8 cellular contexts compared by ENCODE assay signal in genomic region chr12:67161322-67161918, GRCh38.
A peak's percentile ranks its signal among the peaks of the same experiment; 100 is the strongest.
DNase-seq lines count a peak whose midpoint lies in the region; ATAC-seq lines count a peak whose summit lies in the region.

No MANE protein-coding gene starts in this region.

- H3K4me3 ChIP-seq in MG63: no peak overlapping the region

- DNase-seq in NCI-H345 (lab: John Stamatoyannopoulos, UW): peak; percentile 6
- DNase-seq in NCI-H345 treated with DMSO at 0.1 percent for 48 hours (lab: John Stamatoyannopoulos, UW; ENCODE audit: unreplicated experiment): no peak
- DNase-seq in MG63: peak; percentile 12
- DNase-seq in activated T-cell treated with anti-CD3 and anti-CD28 coated beads for 4 hours: peak; percentile 23
- peak; percentile 23 for DNase-seq in left cardiac atrium
- peak; percentile 31 to 43 for DNase-seq in stimulated activated CD4-positive, alpha-beta T cell treated with anti-CD3 and anti-CD28 coated beads, Interleukin-2, amount 100 ng/mL, for 24 hours
- DNase-seq in activated CD4-positive, CD25-positive, alpha-beta regulatory T cell treated with anti-CD3 and anti-CD28 coated beads, Interleukin-2, amount 50 U/mL, for 72 hours: no peak

- H3K9me3 ChIP-seq in MG63: no peaks in the 10 kb centered on the region

- no peaks in the 10 kb centered on the region for H3K36me3 ChIP-seq in MG63

- ATAC-seq in GM21381 (IDR thresholded peaks at IDR 0.05; ENCODE audit: unreplicated experiment): peak; percentile 83
- peak; percentile 36 to 41 for ATAC-seq in left cardiac atrium

- intact Hi-C loops in left cardiac atrium (cut with DNase I): loop anchor here in 1 of 2 donors (1.0 kb wide), 1 partner anchor 59 kb away; no protein-coding TSS in a partner anchor

- peaks cover 4% of the 10 kb centered on the region; the same call in 1 of the 2 replicates for H3K27me3 ChIP-seq in MG63

Comparison
In these comparisons a context has a peak if more than half of its experiments do, and no peak if none do; other contexts are left out.
1. DNase-seq: peak in NCI-H345 (single experiment), MG63 (single experiment), activated T-cell treated with anti-CD3 and anti-CD28 coated beads for 4 hours (single experiment), left cardiac atrium (single experiment) and stimulated activated CD4-positive, alpha-beta T cell treated with anti-CD3 and anti-CD28 coated beads, Interleukin-2, amount 100 ng/mL, for 24 hours (2 of 2); none in NCI-H345 treated with DMSO at 0.1 percent for 48 hours (single experiment) and activated CD4-positive, CD25-positive, alpha-beta regulatory T cell treated with anti-CD3 and anti-CD28 coated beads, Interleukin-2, amount 50 U/mL, for 72 hours (single experiment).